In genomic region chrX:3380603-3381002, GRCh38 we compare ENCODE assay signal across 10 cellular contexts. TPM values are rescaled to one million over a fixed set of nuclear protein-coding genes. Genes with fewer than 3 reads are reported as not detected.
"Had no signal": no experiment of that assay in that cellular context is flagged by ENCODE, and none has a peak within 500 bp of the region (broad histone marks: within the 10 kb centered on the region; RNA-seq: fewer than 3 reads in every experiment).

No MANE protein-coding gene starts in this region.

- H3K27ac ChIP-seq: HL-60 had no signal

- FAIRE-seq: HepG2, HTR-8/SVneo, K562 had no signal

- H3K36me3 Mint-ChIP-seq: IgD-negative memory B cell had no signal

- H3K4me1 Mint-ChIP-seq: IgD-negative memory B cell had no signal

- H3K4me3 ChIP-seq: K562 had no signal

- ATAC-seq: HepG2, K562 had no signal

- H3K27ac Mint-ChIP-seq: IgD-negative memory B cell had no signal

- DNase-seq: IMR-90, KBM-7, KG1 had no signal

- H3K27me3 Mint-ChIP-seq: IgD-negative memory B cell had no signal

- H3K4me3 Mint-ChIP-seq: IgD-negative memory B cell had no signal

RNA-seq across cellular contexts. Expression of gene MXRA5, which starts 34.2 kb away (rescaled TPM):
- total RNA-seq: HepG2, HT-29, HT1080 had no signal
